Comparison of ENCODE assay signal across 1 cellular context in genomic region chr5:159098285-159099048, GRCh38.
A peak's percentile ranks its signal among the peaks of the same experiment; 100 is the strongest.
TF ChIP-seq lines count a peak whose summit lies in the region.

No MANE protein-coding gene starts in this region.

TF ChIP-seq in K562, 482 proteins besides CTCF, POLR2A, EP300 and RAD21 (continued from another document and continues in another):
- TF ChIP-seq, protein P1, sequence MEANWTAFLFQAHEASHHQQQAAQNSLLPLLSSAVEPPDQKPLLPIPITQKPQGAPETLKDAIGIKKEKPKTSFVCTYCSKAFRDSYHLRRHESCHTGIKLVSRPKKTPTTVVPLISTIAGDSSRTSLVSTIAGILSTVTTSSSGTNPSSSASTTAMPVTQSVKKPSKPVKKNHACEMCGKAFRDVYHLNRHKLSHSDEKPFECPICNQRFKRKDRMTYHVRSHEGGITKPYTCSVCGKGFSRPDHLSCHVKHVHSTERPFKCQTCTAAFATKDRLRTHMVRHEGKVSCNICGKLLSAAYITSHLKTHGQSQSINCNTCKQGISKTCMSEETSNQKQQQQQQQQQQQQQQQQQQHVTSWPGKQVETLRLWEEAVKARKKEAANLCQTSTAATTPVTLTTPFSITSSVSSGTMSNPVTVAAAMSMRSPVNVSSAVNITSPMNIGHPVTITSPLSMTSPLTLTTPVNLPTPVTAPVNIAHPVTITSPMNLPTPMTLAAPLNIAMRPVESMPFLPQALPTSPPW (CRISPR knock-in tag; IDR thresholded peaks at IDR 0.05) = no peak
- TF ChIP-seq CREB1 (IDR thresholded peaks at IDR 0.05) (no peak), CREB1 (CRISPR knock-in tag; IDR thresholded peaks at IDR 0.05) (no peak), TOE1 (IDR thresholded peaks at IDR 0.05; ENCODE audit: borderline replicate concordance) (no peak), TOE1 (CRISPR knock-in tag; IDR thresholded peaks at IDR 0.05; ENCODE audit: borderline replicate concordance, low read depth) (no peak), ZNF609 (CRISPR knock-in tag; IDR thresholded peaks at IDR 0.05; ENCODE audit: borderline replicate concordance) (no peak), ZNF449 (CRISPR knock-in tag; IDR thresholded peaks at IDR 0.05) (no peak), TCFL5 (CRISPR knock-in tag; conservative IDR thresholded peaks at IDR 0.05) (no peak), ZNF165 (CRISPR knock-in tag; IDR thresholded peaks at IDR 0.05; ENCODE audit: borderline replicate concordance) (no peak), HDAC2 (IDR thresholded peaks at IDR 0.05) (0 out of 2 replicates have a peak, but pooled peaks have one; percentile 33), NFXL1 (CRISPR knock-in tag; IDR thresholded peaks at IDR 0.05) (no peak), NR3C1 (CRISPR knock-in tag; IDR thresholded peaks at IDR 0.05) (no peak), SMAD4 (CRISPR knock-in tag; conservative IDR thresholded peaks at IDR 0.05) (no peak), CTBP1 (IDR thresholded peaks at IDR 0.05; ENCODE audit: borderline replicate concordance) (no peak), SMARCE1 (IDR thresholded peaks at IDR 0.05) (0 out of 2 replicates have a peak, but pooled peaks have one; percentile 48), ZKSCAN3 (CRISPR knock-in tag; IDR thresholded peaks at IDR 0.05) (no peak), CBX1 (IDR thresholded peaks at IDR 0.05; ENCODE audit: low read depth) (no peak), TBL1XR1 (IDR thresholded peaks at IDR 0.05; ENCODE audit: low read length in 2 of 2) (no peak), TSC22D4 (tag; IDR thresholded peaks at IDR 0.05) (no peak), CBX2 (IDR thresholded peaks at IDR 0.05; ENCODE audit: insufficient read depth, low read length, poor library complexity, severe bottlenecking) (no peak), ZZZ3 (IDR thresholded peaks at IDR 0.05) (no peak), ATF7 (IDR thresholded peaks at IDR 0.05) (no peak), PHTF2 (CRISPR knock-in tag; IDR thresholded peaks at IDR 0.05) (no peak), NFYB (IDR thresholded peaks at IDR 0.05; ENCODE audit: extremely low read depth, insufficient read length) (no peak), SRSF3 (IDR thresholded peaks at IDR 0.05; ENCODE audit: insufficient read depth, low read length) (no peak), PHF8 (IDR thresholded peaks at IDR 0.05; ENCODE audit: borderline replicate concordance, low read length) (no peak), TAF15 (IDR thresholded peaks at IDR 0.05; ENCODE audit: low read depth, low read length) (no peak), ATF1 (CRISPR knock-in tag; IDR thresholded peaks at IDR 0.05) (no peak), ATF1 (tag; IDR thresholded peaks at IDR 0.05) (no peak), MCM7 (IDR thresholded peaks at IDR 0.05) (peak in 1 of 2 experiments; percentile 73; a peak in 1 of 4 replicates), ARID2 (IDR thresholded peaks at IDR 0.05) (peak; percentile 52), SRSF7 (optimal IDR thresholded peaks at IDR 0.05; ENCODE audit: low read depth, low read length) (no peak), ZNF184 (CRISPR knock-in tag; IDR thresholded peaks at IDR 0.05) (no peak), NR2C1 (IDR thresholded peaks at IDR 0.05) (no peak), NR2C1 (tag; IDR thresholded peaks at IDR 0.05) (no peak), NFATC3 (IDR thresholded peaks at IDR 0.05) (no peak), ZNF778 (CRISPR knock-in tag; IDR thresholded peaks at IDR 0.05) (no peak), JUN (IDR thresholded peaks at IDR 0.05; ENCODE audit: borderline replicate concordance, low read depth, low read length) (no peak), JUN (CRISPR knock-in tag; IDR thresholded peaks at IDR 0.05; ENCODE audit: borderline replicate concordance) (no peak), MLLT1 (IDR thresholded peaks at IDR 0.05) (peak; percentile 78 to 87; a peak in 3 of 4 replicates), TRIM24 (IDR thresholded peaks at IDR 0.05) (peak in 1 of 2 experiments; percentile 42; a peak in 2 of 4 replicates), ZNF79 (CRISPR knock-in tag; IDR thresholded peaks at IDR 0.05; ENCODE audit: low read depth) (no peak), HEY1 (CRISPR knock-in tag; IDR thresholded peaks at IDR 0.05; ENCODE audit: borderline replicate concordance) (no peak), ZNF146 (CRISPR knock-in tag; IDR thresholded peaks at IDR 0.05; ENCODE audit: unreplicated experiment) (no peak), ZNF639 (CRISPR knock-in tag; conservative IDR thresholded peaks at IDR 0.05 in 1 of 2, IDR thresholded peaks at IDR 0.05 in 1 of 2) (no peak), ZFP30 (CRISPR knock-in tag; IDR thresholded peaks at IDR 0.05; ENCODE audit: borderline replicate concordance) (no peak)
- TF ChIP-seq, protein P2, sequence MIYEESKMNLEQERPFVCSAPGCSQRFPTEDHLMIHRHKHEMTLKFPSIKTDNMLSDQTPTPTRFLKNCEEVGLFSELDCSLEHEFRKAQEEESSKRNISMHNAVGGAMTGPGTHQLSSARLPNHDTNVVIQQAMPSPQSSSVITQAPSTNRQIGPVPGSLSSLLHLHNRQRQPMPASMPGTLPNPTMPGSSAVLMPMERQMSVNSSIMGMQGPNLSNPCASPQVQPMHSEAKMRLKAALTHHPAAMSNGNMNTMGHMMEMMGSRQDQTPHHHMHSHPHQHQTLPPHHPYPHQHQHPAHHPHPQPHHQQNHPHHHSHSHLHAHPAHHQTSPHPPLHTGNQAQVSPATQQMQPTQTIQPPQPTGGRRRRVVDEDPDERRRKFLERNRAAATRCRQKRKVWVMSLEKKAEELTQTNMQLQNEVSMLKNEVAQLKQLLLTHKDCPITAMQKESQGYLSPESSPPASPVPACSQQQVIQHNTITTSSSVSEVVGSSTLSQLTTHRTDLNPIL (CRISPR knock-in tag; IDR thresholded peaks at IDR 0.05) = no peak
- TF ChIP-seq, protein P3, sequence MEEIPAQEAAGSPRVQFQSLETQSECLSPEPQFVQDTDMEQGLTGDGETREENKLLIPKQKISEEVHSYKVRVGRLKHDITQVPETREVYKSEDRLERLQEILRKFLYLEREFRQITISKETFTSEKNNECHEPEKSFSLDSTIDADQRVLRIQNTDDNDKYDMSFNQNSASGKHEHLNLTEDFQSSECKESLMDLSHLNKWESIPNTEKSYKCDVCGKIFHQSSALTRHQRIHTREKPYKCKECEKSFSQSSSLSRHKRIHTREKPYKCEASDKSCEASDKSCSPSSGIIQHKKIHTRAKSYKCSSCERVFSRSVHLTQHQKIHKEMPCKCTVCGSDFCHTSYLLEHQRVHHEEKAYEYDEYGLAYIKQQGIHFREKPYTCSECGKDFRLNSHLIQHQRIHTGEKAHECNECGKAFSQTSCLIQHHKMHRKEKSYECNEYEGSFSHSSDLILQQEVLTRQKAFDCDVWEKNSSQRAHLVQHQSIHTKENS (CRISPR knock-in tag; IDR thresholded peaks at IDR 0.05) = no peak
- TF ChIP-seq, protein P4, sequence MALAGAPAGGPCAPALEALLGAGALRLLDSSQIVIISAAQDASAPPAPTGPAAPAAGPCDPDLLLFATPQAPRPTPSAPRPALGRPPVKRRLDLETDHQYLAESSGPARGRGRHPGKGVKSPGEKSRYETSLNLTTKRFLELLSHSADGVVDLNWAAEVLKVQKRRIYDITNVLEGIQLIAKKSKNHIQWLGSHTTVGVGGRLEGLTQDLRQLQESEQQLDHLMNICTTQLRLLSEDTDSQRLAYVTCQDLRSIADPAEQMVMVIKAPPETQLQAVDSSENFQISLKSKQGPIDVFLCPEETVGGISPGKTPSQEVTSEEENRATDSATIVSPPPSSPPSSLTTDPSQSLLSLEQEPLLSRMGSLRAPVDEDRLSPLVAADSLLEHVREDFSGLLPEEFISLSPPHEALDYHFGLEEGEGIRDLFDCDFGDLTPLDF (CRISPR knock-in tag; IDR thresholded peaks at IDR 0.05) = no peak
- TF ChIP-seq, protein P5, sequence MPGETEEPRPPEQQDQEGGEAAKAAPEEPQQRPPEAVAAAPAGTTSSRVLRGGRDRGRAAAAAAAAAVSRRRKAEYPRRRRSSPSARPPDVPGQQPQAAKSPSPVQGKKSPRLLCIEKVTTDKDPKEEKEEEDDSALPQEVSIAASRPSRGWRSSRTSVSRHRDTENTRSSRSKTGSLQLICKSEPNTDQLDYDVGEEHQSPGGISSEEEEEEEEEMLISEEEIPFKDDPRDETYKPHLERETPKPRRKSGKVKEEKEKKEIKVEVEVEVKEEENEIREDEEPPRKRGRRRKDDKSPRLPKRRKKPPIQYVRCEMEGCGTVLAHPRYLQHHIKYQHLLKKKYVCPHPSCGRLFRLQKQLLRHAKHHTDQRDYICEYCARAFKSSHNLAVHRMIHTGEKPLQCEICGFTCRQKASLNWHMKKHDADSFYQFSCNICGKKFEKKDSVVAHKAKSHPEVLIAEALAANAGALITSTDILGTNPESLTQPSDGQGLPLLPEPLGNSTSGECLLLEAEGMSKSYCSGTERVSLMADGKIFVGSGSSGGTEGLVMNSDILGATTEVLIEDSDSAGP (CRISPR knock-in tag; IDR thresholded peaks at IDR 0.05) = no peak
- TF ChIP-seq, protein P6, sequence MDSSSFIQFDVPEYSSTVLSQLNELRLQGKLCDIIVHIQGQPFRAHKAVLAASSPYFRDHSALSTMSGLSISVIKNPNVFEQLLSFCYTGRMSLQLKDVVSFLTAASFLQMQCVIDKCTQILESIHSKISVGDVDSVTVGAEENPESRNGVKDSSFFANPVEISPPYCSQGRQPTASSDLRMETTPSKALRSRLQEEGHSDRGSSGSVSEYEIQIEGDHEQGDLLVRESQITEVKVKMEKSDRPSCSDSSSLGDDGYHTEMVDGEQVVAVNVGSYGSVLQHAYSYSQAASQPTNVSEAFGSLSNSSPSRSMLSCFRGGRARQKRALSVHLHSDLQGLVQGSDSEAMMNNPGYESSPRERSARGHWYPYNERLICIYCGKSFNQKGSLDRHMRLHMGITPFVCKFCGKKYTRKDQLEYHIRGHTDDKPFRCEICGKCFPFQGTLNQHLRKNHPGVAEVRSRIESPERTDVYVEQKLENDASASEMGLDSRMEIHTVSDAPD (CRISPR knock-in tag; IDR thresholded peaks at IDR 0.05) = no peak
